Comparison of ENCODE assay signal across 1 cellular context in the genomic region with DNA sequence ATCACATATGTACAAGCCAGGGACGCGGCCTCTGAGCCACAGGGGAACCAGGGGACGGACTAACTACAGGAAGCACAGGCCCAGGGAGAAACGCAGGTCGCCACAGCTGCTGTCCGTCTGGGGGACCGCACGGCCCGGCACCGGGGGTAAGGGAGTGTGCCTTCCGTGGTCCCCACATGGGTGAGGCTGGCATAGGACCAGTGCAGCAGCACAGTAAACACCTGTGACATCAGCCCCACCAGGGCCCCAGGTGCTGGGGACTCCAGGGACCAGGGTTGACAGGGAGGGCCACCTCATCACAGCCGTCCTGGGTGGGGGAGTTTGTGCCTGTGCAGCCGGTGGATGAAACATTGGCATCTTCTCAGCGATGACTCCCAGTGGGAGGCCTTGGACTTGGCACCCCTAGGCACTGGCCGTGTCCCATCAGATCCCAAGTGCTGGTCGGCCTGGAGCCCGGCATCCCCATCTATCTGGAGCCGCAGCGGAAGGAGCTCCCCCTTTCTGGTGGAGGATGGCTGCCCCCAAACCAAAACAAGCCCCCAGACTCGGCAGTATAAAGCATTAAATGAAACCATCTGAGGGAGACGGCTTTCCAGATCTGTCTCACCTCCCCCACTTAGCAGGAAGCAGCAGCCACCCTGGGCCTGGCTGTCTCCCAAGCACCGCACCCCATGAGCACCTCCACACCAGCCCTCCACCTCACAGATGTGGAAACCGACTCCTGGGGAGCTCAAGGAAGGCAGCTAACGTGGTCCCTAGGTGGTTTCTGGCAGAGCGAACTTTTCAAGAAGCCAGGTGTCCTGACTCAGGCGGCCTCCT.
TF ChIP-seq lines count a peak whose summit lies in the region.

No MANE protein-coding gene starts in this region.

TF ChIP-seq in HEK293, 187 proteins besides CTCF, POLR2A, EP300 and RAD21:
- TF ChIP-seq GLIS1 (tag by site-specific recombination; IDR thresholded peaks at IDR 0.05) = peak; percentile 83
- TF ChIP-seq, protein P1, sequence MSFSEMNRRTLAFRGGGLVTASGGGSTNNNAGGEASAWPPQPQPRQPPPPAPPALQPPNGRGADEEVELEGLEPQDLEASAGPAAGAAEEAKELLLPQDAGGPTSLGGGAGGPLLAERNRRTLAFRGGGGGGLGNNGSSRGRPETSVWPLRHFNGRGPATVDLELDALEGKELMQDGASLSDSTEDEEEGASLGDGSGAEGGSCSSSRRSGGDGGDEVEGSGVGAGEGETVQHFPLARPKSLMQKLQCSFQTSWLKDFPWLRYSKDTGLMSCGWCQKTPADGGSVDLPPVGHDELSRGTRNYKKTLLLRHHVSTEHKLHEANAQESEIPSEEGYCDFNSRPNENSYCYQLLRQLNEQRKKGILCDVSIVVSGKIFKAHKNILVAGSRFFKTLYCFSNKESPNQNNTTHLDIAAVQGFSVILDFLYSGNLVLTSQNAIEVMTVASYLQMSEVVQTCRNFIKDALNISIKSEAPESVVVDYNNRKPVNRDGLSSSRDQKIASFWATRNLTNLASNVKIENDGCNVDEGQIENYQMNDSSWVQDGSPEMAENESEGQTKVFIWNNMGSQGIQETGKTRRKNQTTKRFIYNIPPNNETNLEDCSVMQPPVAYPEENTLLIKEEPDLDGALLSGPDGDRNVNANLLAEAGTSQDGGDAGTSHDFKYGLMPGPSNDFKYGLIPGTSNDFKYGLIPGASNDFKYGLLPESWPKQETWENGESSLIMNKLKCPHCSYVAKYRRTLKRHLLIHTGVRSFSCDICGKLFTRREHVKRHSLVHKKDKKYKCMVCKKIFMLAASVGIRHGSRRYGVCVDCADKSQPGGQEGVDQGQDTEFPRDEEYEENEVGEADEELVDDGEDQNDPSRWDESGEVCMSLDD (tag by site-specific recombination; IDR thresholded peaks at IDR 0.05) = no peak
- peak; percentile 44; the same call in 1 of the 2 replicates for TF ChIP-seq ZIC2 (tag by site-specific recombination; IDR thresholded peaks at IDR 0.05)
